In genomic region chr20:2365091-2365490, GRCh38 we compare ENCODE assay signal across 11 cellular contexts. TPM values are rescaled to one million over a fixed set of nuclear protein-coding genes. Genes with fewer than 3 reads are reported as not detected.
"Had no signal": no experiment of that assay in that cellular context is flagged by ENCODE, and none has a peak within 500 bp of the region (broad histone marks: within the 10 kb centered on the region; RNA-seq: fewer than 3 reads in every experiment).

No MANE protein-coding gene starts in this region.

- H3K36me3 ChIP-seq: HAP-1 had no signal

- H3K4me3 Mint-ChIP-seq: GM23338, H9, HFFc6 had no signal

- H3K9ac ChIP-seq: GM23248 had no signal

- H2AFZ ChIP-seq: GM23248, GM23338 had no signal

- H3K4me1 ChIP-seq: HAP-1 had no signal

- ATAC-seq: GM23338, HCT116 had no signal

- DNase-seq: GM23248, GOT3, H7, H9, HCEC 1CT, HFFc6 had no signal

- FAIRE-seq: H54 had no signal

- H3K4me3 ChIP-seq: GM23248, GM23338, HAP-1 had no signal

- H3K4me2 ChIP-seq: GM23338 had no signal

- H3K27ac Mint-ChIP-seq: GM23338, H9 had no signal

RNA-seq across cellular contexts. Expression of gene TGM6, which starts 15.6 kb away (rescaled TPM):
- total RNA-seq: GM23248, GM23338, H4, H7, H9, HFFc6 had no signal
- polyA plus RNA-seq: GM23248, GM23338 had no signal
